ENCODE assay signal across 1 cellular context in genomic region chr22:39996732-39997131, GRCh38.
A peak's percentile ranks its signal among the peaks of the same experiment; 100 is the strongest.
TF ChIP-seq lines count a peak whose summit lies in the region.

No MANE protein-coding gene starts in this region.

TF ChIP-seq in endothelial cell of umbilical vein, 7 proteins besides CTCF, POLR2A, EP300 and RAD21:
- TF ChIP-seq JUN (IDR thresholded peaks at IDR 0.05; ENCODE audit: borderline replicate concordance, insufficient read depth, insufficient read length, low read depth) (peak; percentile 11), GATA2 (IDR thresholded peaks at IDR 0.05; ENCODE audit: insufficient read depth, insufficient read length, low read depth, low read length) (no peak)
- TF ChIP-seq, protein P1, sequence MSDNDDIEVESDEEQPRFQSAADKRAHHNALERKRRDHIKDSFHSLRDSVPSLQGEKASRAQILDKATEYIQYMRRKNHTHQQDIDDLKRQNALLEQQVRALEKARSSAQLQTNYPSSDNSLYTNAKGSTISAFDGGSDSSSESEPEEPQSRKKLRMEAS (IDR thresholded peaks at IDR 0.05; ENCODE audit: insufficient read depth, insufficient read length): no peak
